1 cellular context compared by ENCODE assay signal in genomic region chr16:30922960-30923535, GRCh38.
TF ChIP-seq lines count a peak whose summit lies in the region.

No MANE protein-coding gene starts in this region.

TF ChIP-seq in HCT116, 20 proteins besides CTCF, POLR2A, EP300 and RAD21 (continued from another document):
- no peak for TF ChIP-seq ZBTB33 (IDR thresholded peaks at IDR 0.05; ENCODE audit: extremely low read depth, insufficient replicate concordance, low read length)
- TF ChIP-seq EZH2 (IDR thresholded peaks at IDR 0.05) = no peak
- TF ChIP-seq ZNF274 (IDR thresholded peaks at IDR 0.05; ENCODE audit: low read depth, low read length) = no peak
